ENCODE assay signal across 9 cellular contexts in genomic region chr14:101730626-101731186, GRCh38. TPM values are rescaled to one million over a fixed set of nuclear protein-coding genes. Genes with fewer than 3 reads are reported as not detected.
DNase-seq lines count a peak whose midpoint lies in the region; FAIRE-seq and TF ChIP-seq lines count a peak whose summit lies in the region.
"Had no signal": no experiment of that assay in that cellular context is flagged by ENCODE, and none has a peak within 500 bp of the region (broad histone marks: within the 10 kb centered on the region; RNA-seq: fewer than 3 reads in every experiment).

No MANE protein-coding gene starts in this region.

- dilution Hi-C loops in keratinocyte (cut with MboI; ENCODE audit: extremely low pct_ligation_motif_present, low sequenced_read_pairs) = no loop called here

- H3K27ac ChIP-seq in keratinocyte (ENCODE audit: control insufficient read depth, insufficient read depth, low read length) = peak overlapping the region; percentile 86
- peak overlapping the region; percentile 74 to 86 (median 77) for H3K27ac ChIP-seq in stomach
- peak overlapping the region in 1 of 5 donors; percentile 45 for H3K27ac ChIP-seq in adrenal gland

- H3K4me1 Mint-ChIP-seq in activated CD4-positive, alpha-beta T cell treated with anti-CD3 and anti-CD28 coated beads, Interleukin-2, amount 10 ng/mL, durations not matched to agents 24 days and 14 days = peaks cover 58% of the 10 kb centered on the region
- peaks cover 65% of the 10 kb centered on the region for H3K4me1 Mint-ChIP-seq in activated naive CD8-positive, alpha-beta T cell (ENCODE audit: low read depth)

- no peaks in the 10 kb centered on the region for H3K9me1 ChIP-seq in keratinocyte (ENCODE audit: control insufficient read depth, extremely low read depth, insufficient read depth, low read length)

- no peaks in the 10 kb centered on the region for H3K27me3 ChIP-seq in keratinocyte (ENCODE audit: control insufficient read depth, extremely low read depth, insufficient read depth, low read length)
- no peaks in the 10 kb centered on the region for H3K27me3 ChIP-seq in stomach
- no peaks in the 10 kb centered on the region for H3K27me3 ChIP-seq in adrenal gland

- H3K9me3 ChIP-seq in keratinocyte (ENCODE audit: control insufficient read depth, low read depth, low read length) (peaks cover 2% of the 10 kb centered on the region), stomach (no peaks in the 10 kb centered on the region), adrenal gland (replicated peaks in 1 of 3) (no peaks in the 10 kb centered on the region)

- no peaks in the 10 kb centered on the region for H3K27me3 Mint-ChIP-seq in activated CD4-positive, alpha-beta T cell treated with anti-CD3 and anti-CD28 coated beads, Interleukin-2, amount 10 ng/mL, durations not matched to agents 24 days and 14 days
- H3K27me3 Mint-ChIP-seq in activated naive CD8-positive, alpha-beta T cell = no peaks in the 10 kb centered on the region

- intact Hi-C loops in activated CD4-positive, alpha-beta T cell treated with anti-CD3 and anti-CD28 coated beads, Interleukin-2, amount 10 ng/mL, durations not matched to agents 24 days and 14 days (cut with micrococcal nuclease) = loop anchor here (1.0 kb wide), 5 partner anchors 8 to 93 kb away; no protein-coding TSS in a partner anchor
- intact Hi-C loops in stomach (cut with DNase I; ENCODE audit: low total_unique reads) = no loop called here
- intact Hi-C loops in adrenal gland (cut with DNase I) = no loop called here
- intact Hi-C loops in lower leg skin (cut with DNase I; ENCODE audit: low total_unique reads) = no loop called here

- no peaks in the 10 kb centered on the region for H3K36me3 ChIP-seq in keratinocyte (ENCODE audit: control insufficient read depth in 2 of 2, extremely low read depth in 1 of 2, insufficient read depth in 2 of 2, low read length in 2 of 2)
- H3K36me3 ChIP-seq in stomach = no peaks in the 10 kb centered on the region
- H3K36me3 ChIP-seq in adrenal gland (replicated peaks in 1 of 2) = no peaks in the 10 kb centered on the region

- no peaks in the 10 kb centered on the region for H4K20me1 ChIP-seq in keratinocyte (ENCODE audit: control insufficient read depth, extremely low read depth, insufficient read depth, low read length)

- H3K9ac ChIP-seq in keratinocyte (ENCODE audit: control insufficient read depth, extremely low read depth, insufficient read depth, low read length) = peak overlapping the region; percentile 49

- DNase-seq in activated CD4-positive, alpha-beta T cell treated with anti-CD3 and anti-CD28 coated beads, Interleukin-2, amount 10 ng/mL, durations not matched to agents 24 days and 14 days = no peak
- DNase-seq in activated CD4-positive, alpha-beta T cell treated with anti-CD3 and anti-CD28 coated beads for 4 hours = no peak
- DNase-seq in keratinocyte (ENCODE audit: low read depth, low spot score) = no peak
- DNase-seq in stomach = no peak
- DNase-seq in adrenal gland = no peak
- no peak for DNase-seq in lower leg skin (ENCODE audit: low spot score in 2 of 2)
- DNase-seq in Ammon's horn (ENCODE audit: low spot score) = no peak
- DNase-seq: NCI-H2107 had no signal

- H3K4me2 ChIP-seq in keratinocyte (ENCODE audit: control insufficient read depth, extremely low read depth, insufficient read depth, low read depth, low read length) = peak overlapping the region; percentile 79

- no peaks in the 10 kb centered on the region for H3K79me2 ChIP-seq in keratinocyte (ENCODE audit: control insufficient read depth, insufficient read depth, low read length)

- peak; percentile 9 for FAIRE-seq in keratinocyte (lab: Jason Lieb, UNC)

- H3K36me3 Mint-ChIP-seq in activated CD4-positive, alpha-beta T cell treated with anti-CD3 and anti-CD28 coated beads, Interleukin-2, amount 10 ng/mL, durations not matched to agents 24 days and 14 days (ENCODE audit: low read depth) = peaks cover 2% of the 10 kb centered on the region
- H3K36me3 Mint-ChIP-seq in activated naive CD8-positive, alpha-beta T cell = no peaks in the 10 kb centered on the region

- peak overlapping the region; percentile 84 for H3K4me3 Mint-ChIP-seq in activated CD4-positive, alpha-beta T cell treated with anti-CD3 and anti-CD28 coated beads, Interleukin-2, amount 10 ng/mL, durations not matched to agents 24 days and 14 days
- H3K4me3 Mint-ChIP-seq in activated naive CD8-positive, alpha-beta T cell = peak overlapping the region; percentile 77

- WGBS in stomach, 5 donors = 74 to 83% (median 76%) methylated on average over 3 of the region's 3 CpGs
- 78 to 83% (median 80%) methylated on average over 3 of the region's 3 CpGs for WGBS in adrenal gland, 4 donors
- 52 to 58% methylated on average over 3 of the region's 3 CpGs for WGBS in lower leg skin, 2 donors

- H3K4me3 ChIP-seq in keratinocyte (ENCODE audit: control insufficient read depth in 2 of 3, extremely low read depth in 1 of 3, insufficient read depth in 2 of 3, low read depth in 1 of 3, low read length in 3 of 3) (peak overlapping the region in 2 of 3 experiments; percentile 8 to 22), stomach (no peak overlapping the region), adrenal gland (peak overlapping the region in 1 of 4 donors; percentile 13), lower leg skin (ENCODE audit: low read depth, poor library complexity, severe bottlenecking) (no peak overlapping the region)

- H3K4me1 ChIP-seq in keratinocyte (ENCODE audit: control insufficient read depth, extremely low read depth, insufficient read depth, low read length) (peaks cover 27% of the 10 kb centered on the region), stomach (peaks cover 0 to 22% (median 14%) of the 10 kb centered on the region in 4 donors), adrenal gland (replicated peaks in 1 of 2) (peaks cover 0 to 8% of the 10 kb centered on the region in 2 donors)

- H3K27ac Mint-ChIP-seq in activated CD4-positive, alpha-beta T cell treated with anti-CD3 and anti-CD28 coated beads, Interleukin-2, amount 10 ng/mL, durations not matched to agents 24 days and 14 days = peak overlapping the region; percentile 98
- H3K27ac Mint-ChIP-seq in activated naive CD8-positive, alpha-beta T cell = peak overlapping the region; percentile 95

- H2AFZ ChIP-seq in keratinocyte (ENCODE audit: control insufficient read depth, low read length) = peak overlapping the region; percentile 8

- no peak for TF ChIP-seq EP300 in stomach (IDR thresholded peaks at IDR 0.05)

- peaks cover 9% of the 10 kb centered on the region for H3K9me3 Mint-ChIP-seq in activated CD4-positive, alpha-beta T cell treated with anti-CD3 and anti-CD28 coated beads, Interleukin-2, amount 10 ng/mL, durations not matched to agents 24 days and 14 days
- H3K9me3 Mint-ChIP-seq in activated naive CD8-positive, alpha-beta T cell (ENCODE audit: low read depth) = peaks cover 6% of the 10 kb centered on the region

- TF ChIP-seq POLR2A in stomach (IDR thresholded peaks at IDR 0.05) (no peak), adrenal gland (IDR thresholded peaks at IDR 0.05) (no peak), lower leg skin (IDR thresholded peaks at IDR 0.05) (no peak)

- no peak for TF ChIP-seq CTCF in keratinocyte (optimal IDR thresholded peaks at IDR 0.05 in 1 of 3, IDR thresholded peaks at IDR 0.05 in 1 of 3, conservative IDR thresholded peaks at IDR 0.05 in 1 of 3; ENCODE audit: extremely low read depth in 1 of 3, insufficient read depth in 2 of 3, low read length in 3 of 3)
- no peak for TF ChIP-seq CTCF in stomach (IDR thresholded peaks at IDR 0.05)
- no peak for TF ChIP-seq CTCF in adrenal gland (IDR thresholded peaks at IDR 0.05)
- no peak for TF ChIP-seq CTCF in lower leg skin (IDR thresholded peaks at IDR 0.05)

RNA-seq across cellular contexts. Expression of gene PPP2R5C, which starts 30.8 kb away (rescaled TPM):
- 160 and 181 TPM in 2 replicates for total RNA-seq in activated CD4-positive, alpha-beta T cell treated with anti-CD3 and anti-CD28 coated beads, Interleukin-2, amount 10 ng/mL, durations not matched to agents 24 days and 14 days
- polyA plus RNA-seq in keratinocyte (63.0 to 105 TPM (median 67.0 TPM) in 3 replicates), stomach (10 to 100 TPM; 56.6 to 85.2 (median 80.4) TPM), adrenal gland (100 to 1,000 TPM; 105 to 143 (median 128) TPM)
- polyA plus RNA-seq in keratinocyte (2011; ENCODE audit: low read depth) = 28.9 TPM
- polyA plus RNA-seq in keratinocyte (2011; cell fraction: cytosol; rRNA removed) = 65.8 and 119 TPM in 2 replicates
- 43.6 and 53.4 TPM in 2 replicates for polyA plus RNA-seq in keratinocyte (2011; cell fraction: nucleus; rRNA removed)
- 50.5 and 65.1 TPM in 2 replicates for polyA plus RNA-seq in keratinocyte (2012; ENCODE audit: low replicate concordance)
- polyA minus RNA-seq in keratinocyte = 25.3 to 133 TPM (median 86.3 TPM) in 3 replicates
- 84.0 TPM for polyA minus RNA-seq in keratinocyte (2011; cell fraction: cytosol; rRNA and poly(A)+ RNA removed)
- 30.6 and 57.9 TPM in 2 replicates for polyA minus RNA-seq in keratinocyte (2011; cell fraction: nucleus; rRNA and poly(A)+ RNA removed)
- total RNA-seq in stomach (100 to 1,000 TPM in 2 of 5 donors, 10 to 100 TPM in 3; 19.7 to 175 (median 98.0) TPM), adrenal gland (100 to 1,000 TPM in 6 of 8 donors, 10 to 100 TPM in 2; 66.5 to 216 (median 153) TPM), lower leg skin (10 to 100 TPM; 74.6 to 89.9 (median 80.3) TPM)

Comparison
In these comparisons a context has a peak if more than half of its experiments do, and no peak if none do; other contexts are left out.
1. H3K4me3 ChIP-seq: peak in keratinocyte (2 of 3); none in stomach (0 of 4) and lower leg skin (single experiment).